ENCODE assay signal across 7 cellular contexts in the genomic region with DNA sequence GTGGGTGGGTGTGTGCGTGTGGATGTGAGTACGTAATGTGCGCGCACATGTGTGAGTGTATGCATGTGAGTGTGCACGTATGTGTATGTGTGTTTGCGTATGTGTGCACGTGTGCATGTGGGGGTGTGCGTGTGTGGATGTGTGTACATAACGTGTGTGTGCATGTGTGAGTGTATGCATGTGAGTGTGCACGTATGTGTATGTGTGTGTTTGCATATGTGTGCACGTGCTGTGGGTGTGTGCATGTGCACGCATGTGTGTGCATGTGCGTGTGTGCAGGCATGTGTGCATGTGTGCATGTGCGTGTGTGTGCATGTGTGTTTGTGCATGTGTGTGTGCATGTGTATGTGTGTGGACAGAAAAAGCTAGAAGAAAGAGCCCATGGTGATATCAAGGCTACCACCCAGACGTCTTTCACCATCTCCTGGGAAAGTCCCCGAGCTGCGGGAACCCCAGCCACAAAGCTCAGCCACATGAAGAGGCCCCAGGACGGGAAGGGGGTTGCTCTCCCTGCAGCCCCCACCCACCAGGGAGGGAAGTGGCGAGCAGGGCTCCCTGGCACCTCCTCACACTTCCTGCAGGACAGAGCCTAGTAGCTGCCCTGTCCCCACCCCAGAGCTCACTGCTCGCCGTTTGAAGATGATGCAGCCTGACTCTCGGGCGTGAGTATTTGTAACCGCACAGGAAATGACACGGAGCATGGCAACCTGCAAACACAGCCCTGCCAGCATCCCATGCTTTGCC.
DNase-seq lines count a peak whose midpoint lies in the region; ATAC-seq, FAIRE-seq and TF ChIP-seq lines count a peak whose summit lies in the region.

No MANE protein-coding gene starts in this region.

- no peaks in the 10 kb centered on the region for H3K36me3 Mint-ChIP-seq in T-cell

- no peak overlapping the region for H3K4me3 ChIP-seq in heart right ventricle

- H3K27me3 Mint-ChIP-seq in T-cell: peaks cover 0 to 5% of the 10 kb centered on the region in 2 donors

- peaks cover 10 to 13% (median 12%) of the 10 kb centered on the region in 3 donors for H3K9me3 Mint-ChIP-seq in T-cell

- H3K4me3 Mint-ChIP-seq in T-cell: peak overlapping the region in 2 of 3 donors; percentile 22 to 53

- H3K27ac ChIP-seq in heart right ventricle: no peak overlapping the region

- 83 to 87% methylated on average over 25 of the region's 25 CpGs for WGBS in heart right ventricle, 2 donors

- H3K36me3 ChIP-seq in heart right ventricle: no peaks in the 10 kb centered on the region

- peaks cover 0 to 10% (median 0%) of the 10 kb centered on the region in 7 donors for H3K27me3 ChIP-seq in heart right ventricle

- TF ChIP-seq CTCF in D721Med (IDR thresholded peaks at IDR 0.05; ENCODE audit: insufficient read depth, missing control alignments) (no peak), heart right ventricle (IDR thresholded peaks at IDR 0.05) (no peak)

- H3K4me1 Mint-ChIP-seq in T-cell: peaks cover 13 to 21% (median 14%) of the 10 kb centered on the region in 3 donors

- peak overlapping the region in 1 of 2 donors; percentile 85 for H3K27ac Mint-ChIP-seq in T-cell

- H3K9me3 ChIP-seq in heart right ventricle: peaks cover 0 to 22% (median 0%) of the 10 kb centered on the region in 11 donors

- POLR2A ChIA-PET in T-cell (lab: Charles Lee): no interaction called here

- FAIRE-seq in GM19239 (lab: Jason Lieb, UNC): no peak
- no peak for FAIRE-seq in D721Med (lab: Jason Lieb, UNC)

- DNase-seq in GM19239 (ENCODE audit: insufficient read length, low spot score): peak; percentile 54
- peak in 30 of 34 experiments; percentile 17 to 74 (median 53) for DNase-seq in T-cell
- peak; percentile 18 for DNase-seq in effector CD8-positive, alpha-beta T cell (lab: John Stamatoyannopoulos, UW)
- no peak for DNase-seq in effector CD4-positive, alpha-beta T cell
- DNase-seq in D721Med (ENCODE audit: insufficient read length, low spot score): no peak
- no peak for DNase-seq in heart right ventricle

- ATAC-seq in HG03045 (IDR thresholded peaks at IDR 0.05; ENCODE audit: unreplicated experiment) (peak; percentile 76), T-cell (replicated peaks in 1 of 4) (peak; percentile 52 to 84 (median 66)), heart right ventricle (no peak)

- intact Hi-C loops in heart right ventricle (cut with DNase I): loop anchor here (5.0 to 10.0 kb wide), 3 partner anchors 332 to 1664 kb away; no protein-coding TSS in a partner anchor

- H3K4me1 ChIP-seq in heart right ventricle: peaks cover 0 to 16% (median 5%) of the 10 kb centered on the region in 9 donors

- CTCF ChIA-PET in T-cell (lab: Charles Lee): no interaction called here

Comparison
In these comparisons a context has a peak if more than half of its experiments do, and no peak if none do; other contexts are left out.
1. DNase-seq: peak in GM19239 (single experiment), T-cell (30 of 34) and effector CD8-positive, alpha-beta T cell (single experiment); none in effector CD4-positive, alpha-beta T cell (single experiment), D721Med (single experiment) and heart right ventricle (0 of 2).
2. ATAC-seq: peak in HG03045 (single experiment) and T-cell (4 of 4); none in heart right ventricle (0 of 8).